Comparison of ENCODE assay signal across 8 cellular contexts in genomic region chr6:25278914-25279747, GRCh38. TPM values are rescaled to one million over a fixed set of nuclear protein-coding genes. Genes with fewer than 3 reads are reported as not detected.
DNase-seq lines count a peak whose midpoint lies in the region; ATAC-seq and FAIRE-seq lines count a peak whose summit lies in the region.

TSS of gene CARMIL1 (plus strand) at chr6:25279374. CDS start at chr6:25279796, 422 bp downstream.

- no peaks in the 10 kb centered on the region for H3K36me3 Mint-ChIP-seq in activated T-helper 2 cell treated with anti-CD3 and anti-CD28 coated beads, Interferon-gamma antibody, Interleukin-2, Interleukin-4, amounts not matched to agents 10 μg/mL and 5 μg/mL and 100 μg/mL, durations not matched to agents 14 hours and 24 hours and 36 hours (ENCODE audit: low read depth)
- no peaks in the 10 kb centered on the region for H3K36me3 Mint-ChIP-seq in natural killer cell treated with Interleukin-12 subunit alpha and Interleukin-12 subunit beta and Interleukin-15 and Interleukin-18, amount 100 ng/mL, for 72 hours

- no peak for FAIRE-seq in RCC 7860 (lab: Jason Lieb, UNC)

- intact Hi-C loops in activated T-helper 2 cell treated with anti-CD3 and anti-CD28 coated beads, Interferon-gamma antibody, Interleukin-2, Interleukin-4, amounts not matched to agents 10 μg/mL and 5 μg/mL and 100 μg/mL, durations not matched to agents 14 hours and 24 hours and 36 hours (cut with micrococcal nuclease) = no loop called here

- H3K4me1 Mint-ChIP-seq in activated T-helper 2 cell treated with anti-CD3 and anti-CD28 coated beads, Interferon-gamma antibody, Interleukin-2, Interleukin-4, amounts not matched to agents 10 μg/mL and 5 μg/mL and 100 μg/mL, durations not matched to agents 14 hours and 24 hours and 36 hours (ENCODE audit: low read depth) = peaks cover 21% of the 10 kb centered on the region
- peaks cover 4 to 13% of the 10 kb centered on the region in 2 donors for H3K4me1 Mint-ChIP-seq in natural killer cell treated with Interleukin-12 subunit alpha and Interleukin-12 subunit beta and Interleukin-15 and Interleukin-18, amount 100 ng/mL, for 72 hours (ENCODE audit: low read depth in 2 of 2)

- in situ Hi-C loops in KBM-7 (cut with MboI; ENCODE audit: low pct_unique_long_range_greater_than_20kb, low sequenced_read_pairs) = no loop called here

- no peak within 1 kb of the TSS for H3K27ac Mint-ChIP-seq in activated T-helper 2 cell treated with anti-CD3 and anti-CD28 coated beads, Interferon-gamma antibody, Interleukin-2, Interleukin-4, amounts not matched to agents 10 μg/mL and 5 μg/mL and 100 μg/mL, durations not matched to agents 14 hours and 24 hours and 36 hours
- no peak within 1 kb of the TSS for H3K27ac Mint-ChIP-seq in natural killer cell treated with Interleukin-12 subunit alpha and Interleukin-12 subunit beta and Interleukin-15 and Interleukin-18, amount 100 ng/mL, for 72 hours

- no peaks in the 10 kb centered on the region for H3K9me3 Mint-ChIP-seq in activated T-helper 2 cell treated with anti-CD3 and anti-CD28 coated beads, Interferon-gamma antibody, Interleukin-2, Interleukin-4, amounts not matched to agents 10 μg/mL and 5 μg/mL and 100 μg/mL, durations not matched to agents 14 hours and 24 hours and 36 hours
- no peaks in the 10 kb centered on the region for H3K9me3 Mint-ChIP-seq in natural killer cell treated with Interleukin-12 subunit alpha and Interleukin-12 subunit beta and Interleukin-15 and Interleukin-18, amount 100 ng/mL, for 72 hours

- DNase-seq in DMS79 (lab: John Stamatoyannopoulos, UW) = peak; percentile 84
- DNase-seq in KBM-7 = peak; percentile 83
- peak; percentile 78 for DNase-seq in RCC 7860 (ENCODE audit: low spot score)
- DNase-seq in activated T-helper 2 cell treated with anti-CD3 and anti-CD28 coated beads, Interferon-gamma antibody, Interleukin-2, Interleukin-4, amounts not matched to agents 10 μg/mL and 5 μg/mL and 100 μg/mL, durations not matched to agents 14 hours and 24 hours and 36 hours (ENCODE audit: low spot score) = peak; percentile 61
- DNase-seq in fibroblast of peridontal ligament (ENCODE audit: extremely low read depth) = peak; percentile 71
- DNase-seq in natural killer cell treated with Interleukin-12 subunit alpha and Interleukin-12 subunit beta and Interleukin-15 and Interleukin-18, amount 100 ng/mL, for 72 hours (ENCODE audit: low spot score) = peak; percentile 73
- peak; percentile 74 for DNase-seq in stimulated activated naive CD8-positive, alpha-beta T cell treated with anti-CD3 and anti-CD28 coated beads, Interleukin-15, Interleukin-2, amounts not matched to agents 100 U/mL and 50 U/mL, for 24 hours

- H3K4me3 Mint-ChIP-seq in activated T-helper 2 cell treated with anti-CD3 and anti-CD28 coated beads, Interferon-gamma antibody, Interleukin-2, Interleukin-4, amounts not matched to agents 10 μg/mL and 5 μg/mL and 100 μg/mL, durations not matched to agents 14 hours and 24 hours and 36 hours (ENCODE audit: low read depth) = peak within 1 kb of the TSS; percentile 81
- peak within 1 kb of the TSS; percentile 84 for H3K4me3 Mint-ChIP-seq in natural killer cell treated with Interleukin-12 subunit alpha and Interleukin-12 subunit beta and Interleukin-15 and Interleukin-18, amount 100 ng/mL, for 72 hours

- peak; percentile 78 for ATAC-seq in GM21619 (IDR thresholded peaks at IDR 0.05; ENCODE audit: unreplicated experiment)
- ATAC-seq in natural killer cell treated with Interleukin-12 subunit alpha and Interleukin-12 subunit beta and Interleukin-15 and Interleukin-18, amount 100 ng/mL, for 72 hours = peak; percentile 82 to 90
- peak; percentile 81 for ATAC-seq in stimulated activated naive CD8-positive, alpha-beta T cell treated with anti-CD3 and anti-CD28 coated beads, Interleukin-15, Interleukin-2, amounts not matched to agents 100 U/mL and 50 U/mL, for 24 hours

- peaks cover 24% of the 10 kb centered on the region for H3K27me3 Mint-ChIP-seq in activated T-helper 2 cell treated with anti-CD3 and anti-CD28 coated beads, Interferon-gamma antibody, Interleukin-2, Interleukin-4, amounts not matched to agents 10 μg/mL and 5 μg/mL and 100 μg/mL, durations not matched to agents 14 hours and 24 hours and 36 hours (ENCODE audit: low read depth)
- peaks cover 12 to 51% of the 10 kb centered on the region in 2 donors for H3K27me3 Mint-ChIP-seq in natural killer cell treated with Interleukin-12 subunit alpha and Interleukin-12 subunit beta and Interleukin-15 and Interleukin-18, amount 100 ng/mL, for 72 hours

RNA-seq across cellular contexts. Expression of gene CARMIL1, which starts in this region (rescaled TPM):
- total RNA-seq in activated T-helper 2 cell treated with anti-CD3 and anti-CD28 coated beads, Interferon-gamma antibody, Interleukin-2, Interleukin-4, amounts not matched to agents 10 μg/mL and 5 μg/mL and 100 μg/mL, durations not matched to agents 14 hours and 24 hours and 36 hours = 1.7 and 1.9 TPM in 2 replicates
- total RNA-seq in natural killer cell treated with Interleukin-12 subunit alpha and Interleukin-12 subunit beta and Interleukin-15 and Interleukin-18, amount 100 ng/mL, for 72 hours = under 1 TPM; 0.56 to 0.76 TPM

Comparison
In these comparisons a context has a peak if more than half of its experiments do, and no peak if none do; other contexts are left out.
1. Peak in every context shown above with its lines: DNase-seq and ATAC-seq.
2. Peak in DNase-seq and ATAC-seq in natural killer cell treated with Interleukin-12 subunit alpha and Interleukin-12 subunit beta and Interleukin-15 and Interleukin-18, amount 100 ng/mL, for 72 hours; RNA of the gene not detected or under 1 TPM.